26 cellular contexts compared by ENCODE assay signal in genomic region chr2:9666306-9666705, GRCh38. TPM values are rescaled to one million over a fixed set of nuclear protein-coding genes. Genes with fewer than 3 reads are reported as not detected.
DNase-seq lines count a peak whose midpoint lies in the region; ATAC-seq and TF ChIP-seq lines count a peak whose summit lies in the region.
"Had no signal": no experiment of that assay in that cellular context is flagged by ENCODE, and none has a peak within 500 bp of the region (broad histone marks: within the 10 kb centered on the region; RNA-seq: fewer than 3 reads in every experiment).

No MANE protein-coding gene starts in this region.

- H3K4me3 ChIP-seq in fibroblast of pulmonary artery (replicated peaks; ENCODE audit: low read depth, low read length): no peak overlapping the region
- H3K4me3 ChIP-seq: heart left ventricle, left lung, psoas muscle, tibial artery had no signal

- no peak for ATAC-seq in GM18517 (IDR thresholded peaks at IDR 0.05; ENCODE audit: unreplicated experiment)
- no peak for ATAC-seq in HG02981 (IDR thresholded peaks at IDR 0.05; ENCODE audit: unreplicated experiment)
- ATAC-seq: esophagus mucosa, left lung, WTC11 had no signal

- H3K27me3 Mint-ChIP-seq in HFFc6 (ENCODE audit: insufficient read depth): no peaks in the 10 kb centered on the region; the same call in 1 of the 2 replicates
- H3K27me3 Mint-ChIP-seq: CD4-positive, alpha-beta memory T cell; central memory CD8-positive, alpha-beta T cell; stimulated activated naive CD8-positive, alpha-beta T cell treated with anti-CD3 and anti-CD28 coated beads, Interleukin-15, Interleukin-2, amounts not matched to agents 100 ng/mL and 50 ng/mL, for 24 hours had no signal

- no peaks in the 10 kb centered on the region for H3K36me3 Mint-ChIP-seq in HFFc6 (ENCODE audit: low read depth)
- H3K36me3 Mint-ChIP-seq: CD4-positive, alpha-beta memory T cell; WTC11 had no signal

- H3K4me3 Mint-ChIP-seq in HFFc6: no peak overlapping the region
- H3K4me3 Mint-ChIP-seq: activated CD4-positive, alpha-beta memory T cell treated with anti-CD3 and anti-CD28 coated beads, Interleukin-2, amount 10 ng/mL, durations not matched to agents 7 days and 5 days; CD4-positive, alpha-beta memory T cell; central memory CD8-positive, alpha-beta T cell; nephron progenitor cell; stimulated activated naive CD8-positive, alpha-beta T cell treated with anti-CD3 and anti-CD28 coated beads, Interleukin-15, Interleukin-2, amounts not matched to agents 100 ng/mL and 50 ng/mL, for 24 hours; WTC11 had no signal

- DNase-seq in AG08395 (ENCODE audit: low spot score): peak; percentile 46
- no peak for DNase-seq in HFFc6
- DNase-seq in T1000 (lab: John Stamatoyannopoulos, UW): peak; percentile 49
- DNase-seq in fibroblast of pulmonary artery (ENCODE audit: low read depth): peak; percentile 41
- DNase-seq in NCI-H146 treated with DMSO at 0.1 percent for 48 hours (lab: John Stamatoyannopoulos, UW; ENCODE audit: unreplicated experiment): no peak
- DNase-seq in T-helper 9 cell: no peak
- DNase-seq: activated CD4-positive, alpha-beta memory T cell treated with anti-CD3 and anti-CD28 coated beads, Interleukin-2, amount 10 ng/mL, durations not matched to agents 7 days and 5 days; activated gamma-delta T cell treated with Interleukin-2 at 50 U/mL for 16 hours; CD4-positive, alpha-beta memory T cell; DMS53; effector memory CD4-positive, alpha-beta T cell; heart left ventricle; left lung; NCI-H1105 treated with DMSO at 0.1 percent for 48 hours; NCI-H82; nephron progenitor cell; OCI-M1; psoas muscle; small intestine; tibial artery had no signal

- peak overlapping the region; percentile 84 for H3K27ac Mint-ChIP-seq in HFFc6
- H3K27ac Mint-ChIP-seq: activated CD4-positive, alpha-beta memory T cell treated with anti-CD3 and anti-CD28 coated beads, Interleukin-2, amount 10 ng/mL, durations not matched to agents 7 days and 5 days; nephron progenitor cell; stimulated activated naive CD8-positive, alpha-beta T cell treated with anti-CD3 and anti-CD28 coated beads, Interleukin-15, Interleukin-2, amounts not matched to agents 100 ng/mL and 50 ng/mL, for 24 hours; WTC11 had no signal

- no peaks in the 10 kb centered on the region for H3K9me3 Mint-ChIP-seq in HFFc6
- H3K9me3 Mint-ChIP-seq: activated CD4-positive, alpha-beta memory T cell treated with anti-CD3 and anti-CD28 coated beads, Interleukin-2, amount 10 ng/mL, durations not matched to agents 7 days and 5 days; CD4-positive, alpha-beta memory T cell; central memory CD8-positive, alpha-beta T cell; nephron progenitor cell; stimulated activated naive CD8-positive, alpha-beta T cell treated with anti-CD3 and anti-CD28 coated beads, Interleukin-15, Interleukin-2, amounts not matched to agents 100 ng/mL and 50 ng/mL, for 24 hours; WTC11 had no signal

- TF ChIP-seq CTCF in HFFc6 (IDR thresholded peaks at IDR 0.05): 0 out of 2 replicates have a peak, but pooled peaks have one; percentile 11
- no peak for TF ChIP-seq CTCF in fibroblast of pulmonary artery (IDR thresholded peaks at IDR 0.05; ENCODE audit: low read length, missing control alignments)

- H3K4me1 Mint-ChIP-seq in HFFc6 (ENCODE audit: low read depth): peaks cover 29% of the 10 kb centered on the region
- H3K4me1 Mint-ChIP-seq: WTC11 had no signal

RNA-seq across cellular contexts. Expression of gene YWHAQ, which starts 35.5 kb away (rescaled TPM):
- 100 to 1,000 TPM; 461 to 607 (median 548) TPM for total RNA-seq in HFFc6 (2021; fragmentation: NEBNext Ultra II Directional; extraction: Animal tissue kit (Norgen Biotek cat#: 25700))

Comparison
In these comparisons a context has a peak if more than half of its experiments do, and no peak if none do; other contexts are left out.
1. DNase-seq: peak in AG08395 (single experiment), T1000 (single experiment) and fibroblast of pulmonary artery (single experiment); none in HFFc6 (single experiment), NCI-H146 treated with DMSO at 0.1 percent for 48 hours (single experiment) and T-helper 9 cell (single experiment).